ENCODE assay signal across 8 cellular contexts in genomic region chr15:56780326-56780725, GRCh38. TPM values are rescaled to one million over a fixed set of nuclear protein-coding genes. Genes with fewer than 3 reads are reported as not detected.
DNase-seq lines count a peak whose midpoint lies in the region; ATAC-seq, FAIRE-seq and TF ChIP-seq lines count a peak whose summit lies in the region.
"Not testable (repeated sequence)": the region's sequence is repeated elsewhere in the genome, so short reads cannot be mapped to it uniquely, and the experiment has no call there.

No MANE protein-coding gene starts in this region.

- H3K27ac Mint-ChIP-seq in CD8-positive, alpha-beta memory T cell, result peak overlapping the region in 2 of 8 donors; percentile 22 to 61
- peak overlapping the region; percentile 75 for H3K27ac Mint-ChIP-seq in activated T-helper 1 cell treated with anti-CD3 and anti-CD28 coated beads, Interleukin-12 subunit alpha, Interleukin-12 subunit beta, Interleukin-2, Interleukin-4 antibody, amounts not matched to agents 30 ng/mL and 10 ng/mL and 1 ng/mL, durations not matched to agents 14 hours and 24 hours and 36 hours

- H3K27me3 Mint-ChIP-seq in CD8-positive, alpha-beta memory T cell, result peaks cover 12 to 22% of the 10 kb centered on the region in 2 donors
- H3K27me3 Mint-ChIP-seq in activated T-helper 1 cell treated with anti-CD3 and anti-CD28 coated beads, Interleukin-12 subunit alpha, Interleukin-12 subunit beta, Interleukin-2, Interleukin-4 antibody, amounts not matched to agents 30 ng/mL and 10 ng/mL and 1 ng/mL, durations not matched to agents 14 hours and 24 hours and 36 hours (ENCODE audit: insufficient read depth), result not testable (repeated sequence)

- not testable (repeated sequence) for H2AK5ac ChIP-seq in neuronal stem cell (ENCODE audit: low read depth, low read length)

- H4K8ac ChIP-seq in neuronal stem cell (ENCODE audit: low read depth, low read length), result not testable (repeated sequence)

- TF ChIP-seq RAD21 in K562 (CRISPR knock-in tag; conservative IDR thresholded peaks at IDR 0.05 in 1 of 2, IDR thresholded peaks at IDR 0.05 in 1 of 2), result not testable (repeated sequence)

- DNase-seq in CD8-positive, alpha-beta memory T cell, result peak in 3 of 5 donors; percentile 13 to 46 (median 27)
- DNase-seq in NOMO-1 (lab: John Stamatoyannopoulos, UW; ENCODE audit: unreplicated experiment in 2 of 2) (peak; percentile 8 to 54), testis (peak; percentile 54)
- peak; percentile 17 for DNase-seq in activated CD4-positive, alpha-beta T cell treated with anti-CD3 and anti-CD28 coated beads for 48 hours
- DNase-seq in activated T-helper 1 cell treated with anti-CD3 and anti-CD28 coated beads, Interleukin-12 subunit alpha, Interleukin-12 subunit beta, Interleukin-2, Interleukin-4 antibody, amounts not matched to agents 30 ng/mL and 10 ng/mL and 1 ng/mL, durations not matched to agents 14 hours and 24 hours and 36 hours (ENCODE audit: low spot score); K562 (ENCODE audit: extremely low read depth in 1 of 4, low spot score in 3 of 4); neuronal stem cell (ENCODE audit: low spot score): not testable (repeated sequence)

- H2BK12ac ChIP-seq in neuronal stem cell (ENCODE audit: low read length), result not testable (repeated sequence)

- H3K9me1 ChIP-seq in K562 (ENCODE audit: control insufficient read depth, insufficient read depth, low read length), result not testable (repeated sequence)

- ATAC-seq in HG03432 (IDR thresholded peaks at IDR 0.05; ENCODE audit: unreplicated experiment), result peak; percentile 49
- ATAC-seq in K562, result not testable (repeated sequence)

- not testable (repeated sequence) for H2BK15ac ChIP-seq in neuronal stem cell (ENCODE audit: low read length)

- not testable (repeated sequence) for H3K4me1 ChIP-seq in CD8-positive, alpha-beta memory T cell (ENCODE audit: insufficient read depth, low read length); neuronal stem cell (ENCODE audit: control insufficient read depth in 2 of 2, insufficient read depth in 1 of 2, low read depth in 1 of 2, low read length in 2 of 2); testis
- H3K4me1 ChIP-seq in K562 (replicated peaks in 1 of 2; ENCODE audit: control insufficient read depth in 2 of 2, insufficient read depth in 2 of 2, low read length in 2 of 2), result peaks cover 0 to 18% of the 10 kb centered on the region in 2 experiments; a peak in 4 of 5 replicates

- not testable (repeated sequence) for H3K27ac ChIP-seq in CD8-positive, alpha-beta memory T cell (ENCODE audit: low read depth, low read length); K562 (ENCODE audit: extremely low read depth, low read depth, low read length); neuronal stem cell (replicated peaks; ENCODE audit: low read length); testis

- H3K4me1 Mint-ChIP-seq in CD8-positive, alpha-beta memory T cell, result peaks cover 8 to 11% (median 9%) of the 10 kb centered on the region in 3 donors
- H3K4me1 Mint-ChIP-seq in activated T-helper 1 cell treated with anti-CD3 and anti-CD28 coated beads, Interleukin-12 subunit alpha, Interleukin-12 subunit beta, Interleukin-2, Interleukin-4 antibody, amounts not matched to agents 30 ng/mL and 10 ng/mL and 1 ng/mL, durations not matched to agents 14 hours and 24 hours and 36 hours (ENCODE audit: low read depth), result peaks cover 25% of the 10 kb centered on the region

- H3K18ac ChIP-seq in neuronal stem cell (ENCODE audit: low read length), result not testable (repeated sequence)

- not testable (repeated sequence) for FAIRE-seq in K562 (lab: Jason Lieb, UNC)

- not testable (repeated sequence) for H4K20me1 ChIP-seq in K562 (replicated peaks; ENCODE audit: control insufficient read depth, insufficient read depth, low read length)

- H2AFZ ChIP-seq in K562 (ENCODE audit: low read depth, low read length), result not testable (repeated sequence)
- H2AFZ ChIP-seq in neuronal stem cell (ENCODE audit: low read length), result peak overlapping the region; percentile 35

- not testable (repeated sequence) for H2BK120ac ChIP-seq in neuronal stem cell (ENCODE audit: low read depth, low read length)

- not testable (repeated sequence) for H3K36me3 ChIP-seq in CD8-positive, alpha-beta memory T cell (ENCODE audit: insufficient read depth, low read length); K562 (ENCODE audit: control insufficient read depth, insufficient read depth, low read length); neuronal stem cell (replicated peaks in 1 of 2; ENCODE audit: control insufficient read depth in 2 of 2, insufficient read depth in 2 of 2, low read length in 2 of 2); testis (ENCODE audit: low read depth, missing control alignments)

- H3K9me3 Mint-ChIP-seq in CD8-positive, alpha-beta memory T cell, result not testable (repeated sequence)
- H3K9me3 Mint-ChIP-seq in activated T-helper 1 cell treated with anti-CD3 and anti-CD28 coated beads, Interleukin-12 subunit alpha, Interleukin-12 subunit beta, Interleukin-2, Interleukin-4 antibody, amounts not matched to agents 30 ng/mL and 10 ng/mL and 1 ng/mL, durations not matched to agents 14 hours and 24 hours and 36 hours, result peaks cover 37% of the 10 kb centered on the region

- not testable (repeated sequence) for H3K23ac ChIP-seq in neuronal stem cell (ENCODE audit: low read depth, low read length, poor library complexity)

- H3K79me2 ChIP-seq in K562 (ENCODE audit: control insufficient read depth, insufficient read depth, low read length), result not testable (repeated sequence)

- H3K9ac ChIP-seq in K562 (ENCODE audit: insufficient read depth in 1 of 2, low read depth in 2 of 2, low read length in 2 of 2); neuronal stem cell (ENCODE audit: low read depth, low read length, poor library complexity): not testable (repeated sequence)

- not testable (repeated sequence) for H2BK5ac ChIP-seq in neuronal stem cell (ENCODE audit: low read length)

- not testable (repeated sequence) for TF ChIP-seq EP300 in K562 (IDR thresholded peaks at IDR 0.05; ENCODE audit: low read length)

- TF ChIP-seq CTCF in K562 (IDR thresholded peaks at IDR 0.05 in 2 of 3, conservative IDR thresholded peaks at IDR 0.05 in 1 of 3; ENCODE audit: insufficient read depth in 2 of 3, low read depth in 1 of 3, low read length in 3 of 3); testis (IDR thresholded peaks at IDR 0.05): not testable (repeated sequence)

- WGBS in K562 (ENCODE audit: insufficient coverage, low coverage, missing lambda C conversion rate), result 69% methylated on average over 8 of the region's 11 CpGs
- no CpG with 5 or more reads among the region's 11 CpGs for WGBS in neuronal stem cell (ENCODE audit: extremely low coverage in 2 of 2, insufficient read length in 2 of 2, insufficient replicate concordance in 1 of 2), 2 donors
- WGBS in testis, 2 donors, result 74 to 77% methylated on average over 11 of the region's 11 CpGs

- in situ Hi-C loops in K562 (cut with MboI), result not testable (repeated sequence)

- BruUV-seq in K562 (replicated peaks; lab: Mats Ljungman, UMichigan), result not testable (repeated sequence)

- not testable (repeated sequence) for H3K14ac ChIP-seq in neuronal stem cell (ENCODE audit: low read length)

- H3K36me3 Mint-ChIP-seq in CD8-positive, alpha-beta memory T cell, result peaks cover 0 to 11% (median 0%) of the 10 kb centered on the region in 3 donors
- not testable (repeated sequence) for H3K36me3 Mint-ChIP-seq in activated T-helper 1 cell treated with anti-CD3 and anti-CD28 coated beads, Interleukin-12 subunit alpha, Interleukin-12 subunit beta, Interleukin-2, Interleukin-4 antibody, amounts not matched to agents 30 ng/mL and 10 ng/mL and 1 ng/mL, durations not matched to agents 14 hours and 24 hours and 36 hours (ENCODE audit: low read depth)

- not testable (repeated sequence) for H3K4me3 ChIP-seq in CD8-positive, alpha-beta memory T cell (ENCODE audit: low read length); K562; neuronal stem cell (ENCODE audit: low read length in 2 of 2)
- peak overlapping the region in 1 of 2 donors; percentile 1 for H3K4me3 ChIP-seq in testis

- not testable (repeated sequence) for H3K27me3 ChIP-seq in CD8-positive, alpha-beta memory T cell (ENCODE audit: insufficient read depth, low read length, poor library complexity, severe bottlenecking); K562 (ENCODE audit: control insufficient read depth in 2 of 2, insufficient read depth in 2 of 2, low read length in 2 of 2); neuronal stem cell (ENCODE audit: control insufficient read depth in 3 of 3, insufficient read depth in 3 of 3, low read depth in 1 of 3, low read length in 3 of 3); testis

- intact Hi-C loops in activated T-helper 1 cell treated with anti-CD3 and anti-CD28 coated beads, Interleukin-12 subunit alpha, Interleukin-12 subunit beta, Interleukin-2, Interleukin-4 antibody, amounts not matched to agents 30 ng/mL and 10 ng/mL and 1 ng/mL, durations not matched to agents 14 hours and 24 hours and 36 hours (cut with micrococcal nuclease); K562 (cut with micrococcal nuclease); testis (cut with DNase I; ENCODE audit: low total_unique reads): not testable (repeated sequence)

- H3K4ac ChIP-seq in neuronal stem cell (ENCODE audit: low read length), result not testable (repeated sequence)

- H3K79me1 ChIP-seq in neuronal stem cell (ENCODE audit: low read depth, low read length), result not testable (repeated sequence)

- not testable (repeated sequence) for H3K4me2 ChIP-seq in K562 (ENCODE audit: insufficient read depth, low read length); neuronal stem cell (ENCODE audit: insufficient read depth, low read length, poor library complexity, severe bottlenecking)

- not testable (repeated sequence) for H3K9me3 ChIP-seq in CD8-positive, alpha-beta memory T cell (ENCODE audit: low read length); K562 (replicated peaks; ENCODE audit: control insufficient read depth, insufficient read depth, low read depth, low read length); neuronal stem cell (replicated peaks in 1 of 2; ENCODE audit: control insufficient read depth in 2 of 2, insufficient read depth in 1 of 2, low read depth in 1 of 2, low read length in 2 of 2); testis

- TF ChIP-seq POLR2A in K562 (conservative IDR thresholded peaks at IDR 0.05); testis (IDR thresholded peaks at IDR 0.05): not testable (repeated sequence)

- H4K91ac ChIP-seq in neuronal stem cell (ENCODE audit: low read depth, low read length, poor library complexity), result not testable (repeated sequence)

- peak overlapping the region in 6 of 7 donors; percentile 1 to 83 (median 42) for H3K4me3 Mint-ChIP-seq in CD8-positive, alpha-beta memory T cell
- peak overlapping the region; percentile 5 for H3K4me3 Mint-ChIP-seq in activated T-helper 1 cell treated with anti-CD3 and anti-CD28 coated beads, Interleukin-12 subunit alpha, Interleukin-12 subunit beta, Interleukin-2, Interleukin-4 antibody, amounts not matched to agents 30 ng/mL and 10 ng/mL and 1 ng/mL, durations not matched to agents 14 hours and 24 hours and 36 hours

- CTCF ChIA-PET in CD8-positive, alpha-beta memory T cell (lab: Charles Lee); K562 (lab: Yijun Ruan, JAX; ENCODE audit: low intra/inter-chr PET ratio): not testable (repeated sequence)

- POLR2A ChIA-PET in CD8-positive, alpha-beta memory T cell (lab: Charles Lee), result not testable (repeated sequence)
- POLR2A ChIA-PET in K562 (lab: Yijun Ruan, JAX), result interaction anchor here (1.4 kb wide), 1 partner anchor 20 kb away, joined by 3 read pairs; no protein-coding TSS in a partner anchor

RNA-seq across cellular contexts. Expression of gene ZNF280D, which starts 47.0 kb away (rescaled TPM):
- 10 to 100 TPM; 18.7 to 20.2 TPM for total RNA-seq in CD8-positive, alpha-beta memory T cell
- 8.4 TPM for polyA plus RNA-seq in CD8-positive, alpha-beta memory T cell
- 29.9 and 30.5 TPM in 2 replicates for total RNA-seq in activated T-helper 1 cell treated with anti-CD3 and anti-CD28 coated beads, Interleukin-12 subunit alpha, Interleukin-12 subunit beta, Interleukin-2, Interleukin-4 antibody, amounts not matched to agents 30 ng/mL and 10 ng/mL and 1 ng/mL, durations not matched to agents 14 hours and 24 hours and 36 hours
- total RNA-seq in K562 (2011; cell fraction: chromatin; rRNA removed; ENCODE audit: low replicate concordance), result 19.1 and 52.2 TPM in 2 replicates
- total RNA-seq in K562 (2011; cell fraction: nucleolus; rRNA removed), result 7.8 and 14.2 TPM in 2 replicates
- 29.7 and 45.3 TPM in 2 replicates for total RNA-seq in K562 (2011; cell fraction: nucleoplasm; rRNA removed)
- total RNA-seq in K562 (2014; rRNA removed), result 8.3 and 10.0 TPM in 2 replicates
- 21.8 and 25.5 TPM in 2 replicates for total RNA-seq in K562 (2014; rRNA removed; fragmentation: Illumina TruSeq; extraction: Trizol)
- total RNA-seq in K562 (2015; rRNA removed; fragmentation: Illumina TruSeq; extraction: Trizol), result 17.4 and 18.4 TPM in 2 replicates
- 18.6 and 22.0 TPM in 2 replicates for total RNA-seq in K562 (2021)
- polyA plus RNA-seq in K562 (2011; rRNA removed), result 16.1 and 18.9 TPM in 2 replicates
- polyA plus RNA-seq in K562 (2011; cell fraction: cytosol; rRNA removed), result 2.8 and 6.9 TPM in 2 replicates
- 9.7 and 16.2 TPM in 2 replicates for polyA plus RNA-seq in K562 (2011; cell fraction: nucleus; rRNA removed)
- 11.2 and 14.9 TPM in 2 replicates for polyA plus RNA-seq in K562 (2012)
- polyA plus RNA-seq in K562 (2014; fragmentation: Illumina TruSeq; extraction: Trizol), result 16.1 and 18.3 TPM in 2 replicates
- 10 to 100 TPM; 10.2 to 12.1 TPM for polyA plus RNA-seq in K562 (2014; fragmentation: Nextera tagmentation; extraction: Ambion mirVana)
- 16.3 and 19.1 TPM in 2 replicates for polyA plus RNA-seq in K562 (2014; rRNA removed)
- polyA minus RNA-seq in K562 (2011; rRNA and poly(A)+ RNA removed), result 20.2 and 25.8 TPM in 2 replicates
- 4.1 and 7.2 TPM in 2 replicates for polyA minus RNA-seq in K562 (2011; cell fraction: cytosol; rRNA and poly(A)+ RNA removed)
- polyA minus RNA-seq in K562 (2011; cell fraction: nucleus; rRNA and poly(A)+ RNA removed), result 10.9 and 32.7 TPM in 2 replicates
- 21.0 TPM for polyA plus RNA-seq in neuronal stem cell (2013, experiment 1 of 2)
- 22.2 TPM for polyA plus RNA-seq in neuronal stem cell (2013, experiment 2 of 2)
- total RNA-seq in testis, result 10 to 100 TPM; 48.6 to 50.2 TPM
- 12.6 TPM for polyA plus RNA-seq in testis (ENCODE audit: insufficient read depth, low read depth, low replicate concordance)
